Comparison of ENCODE assay signal across 8 cellular contexts in genomic region chr4:145640236-145640635, GRCh38. TPM values are rescaled to one million over a fixed set of nuclear protein-coding genes. Genes with fewer than 3 reads are reported as not detected.
A peak's percentile ranks its signal among the peaks of the same experiment; 100 is the strongest.
DNase-seq lines count a peak whose midpoint lies in the region; ATAC-seq and TF ChIP-seq lines count a peak whose summit lies in the region.
"Not testable (repeated sequence)": the region's sequence is repeated elsewhere in the genome, so short reads cannot be mapped to it uniquely, and the experiment has no call there.
"Had no signal": no experiment of that assay in that cellular context is flagged by ENCODE, and none has a peak within 500 bp of the region (broad histone marks: within the 10 kb centered on the region; RNA-seq: fewer than 3 reads in every experiment).

No MANE protein-coding gene starts in this region.

- peak; percentile 75 for DNase-seq in EH (ENCODE audit: low read depth)
- peak; percentile 47 for DNase-seq in HFFc6
- not testable (repeated sequence) for DNase-seq in chondrocyte (ENCODE audit: low spot score); left ventricle myocardium superior; sciatic nerve (ENCODE audit: low spot score)
- peak; percentile 18 for DNase-seq in fibroblast of the conjunctiva (ENCODE audit: low read depth)

- not testable (repeated sequence) for H3K36me3 Mint-ChIP-seq in HFFc6 (ENCODE audit: low read depth); chondrocyte (ENCODE audit: low read depth)

- H3K27me3 Mint-ChIP-seq in HFFc6 (ENCODE audit: insufficient read depth); chondrocyte (ENCODE audit: low read depth): not testable (repeated sequence)

- H3K4me3 Mint-ChIP-seq in HFFc6; chondrocyte (ENCODE audit: unreplicated experiment): not testable (repeated sequence)

- H3K27ac Mint-ChIP-seq in HFFc6: peak overlapping the region; percentile 69
- H3K27ac Mint-ChIP-seq in chondrocyte (ENCODE audit: unreplicated experiment): peak overlapping the region; percentile 12

- TF ChIP-seq CTCF in HFFc6 (IDR thresholded peaks at IDR 0.05); chondrocyte (IDR thresholded peaks at IDR 0.05): not testable (repeated sequence)

- ATAC-seq in SK-N-SH treated with all-trans-retinoic acid at 6 μM for 48 hours: peak; percentile 65; the same call in 2 of the 3 replicates
- peak; percentile 80 for ATAC-seq in left ventricle myocardium superior
- peak; percentile 66 for ATAC-seq in sciatic nerve

- intact Hi-C loops in left ventricle myocardium superior (cut with micrococcal nuclease); sciatic nerve (cut with DNase I): not testable (repeated sequence)

- peaks cover 18% of the 10 kb centered on the region for H3K4me1 Mint-ChIP-seq in HFFc6 (ENCODE audit: low read depth)
- peaks cover 17% of the 10 kb centered on the region for H3K4me1 Mint-ChIP-seq in chondrocyte (ENCODE audit: low read depth)

- not testable (repeated sequence) for H3K9me3 Mint-ChIP-seq in HFFc6; chondrocyte (ENCODE audit: low read depth)

RNA-seq across cellular contexts. Expression of gene MMAA, which starts 21.1 kb away (rescaled TPM):
- total RNA-seq in HFFc6 (2021; fragmentation: NEBNext Ultra II Directional; extraction: Animal tissue kit (Norgen Biotek cat#: 25700)): 1 to 10 TPM; 6.5 to 8.6 (median 7.6) TPM
- total RNA-seq in chondrocyte: 8.3 to 12.9 TPM (median 9.1 TPM) in 3 replicates
- total RNA-seq in left ventricle myocardium superior: 8.6 TPM
- 8.4 TPM for total RNA-seq in sciatic nerve

RNA-seq across cellular contexts. Expression of gene C4orf51, which starts 39.7 kb away (rescaled TPM):
- not detected for total RNA-seq in HFFc6 (2021; fragmentation: NEBNext Ultra II Directional; extraction: Animal tissue kit (Norgen Biotek cat#: 25700))
- not detected in 3 replicates for total RNA-seq in chondrocyte
- total RNA-seq in left ventricle myocardium superior: not detected
- total RNA-seq in sciatic nerve: not detected
- total RNA-seq: CD8-positive, alpha-beta memory T cell had no signal
